22 cellular contexts compared by ENCODE assay signal in genomic region chr18:1020731-1021344, GRCh38.
DNase-seq lines count a peak whose midpoint lies in the region; ATAC-seq, FAIRE-seq and TF ChIP-seq lines count a peak whose summit lies in the region.
"Had no signal": no experiment of that assay in that cellular context is flagged by ENCODE, and none has a peak within 500 bp of the region (broad histone marks: within the 10 kb centered on the region; RNA-seq: fewer than 3 reads in every experiment).

No MANE protein-coding gene starts in this region.

- DNase-seq in D721Med (ENCODE audit: insufficient read length, low spot score) = no peak
- peak; percentile 25 for DNase-seq in NCI-H82 (lab: John Stamatoyannopoulos, UW)
- peak; percentile 43 for DNase-seq in astrocyte of the hippocampus (ENCODE audit: low read depth, low spot score)
- DNase-seq in mesothelial cell of epicardium (ENCODE audit: low spot score in 2 of 2, unreplicated experiment in 2 of 2) = no peak
- no peak for DNase-seq in NCI-H1105 treated with DMSO at 0.1 percent for 48 hours (lab: John Stamatoyannopoulos, UW)
- DNase-seq in psoas muscle = no peak
- DNase-seq in SJCRH30 = no peak
- no peak for DNase-seq in PC-3
- DNase-seq: BE2C; CD4-positive, alpha-beta T cell; CD8-positive, alpha-beta memory T cell; DMS53; DMS79 treated with DMSO at 0.1 percent for 48 hours; GDM1; GM23248; H7; HCEC 1CT had no signal

- no peak for TF ChIP-seq CTCF in D721Med (IDR thresholded peaks at IDR 0.05; ENCODE audit: insufficient read depth, missing control alignments)
- TF ChIP-seq CTCF in mesothelial cell of epicardium (IDR thresholded peaks at IDR 0.05; ENCODE audit: unreplicated experiment) = no peak
- TF ChIP-seq CTCF in psoas muscle (IDR thresholded peaks at IDR 0.05) = no peak
- TF ChIP-seq CTCF in PC-3 (conservative IDR thresholded peaks at IDR 0.05; ENCODE audit: low read depth, low read length) = no peak

- H3K27ac ChIP-seq in psoas muscle = no peak overlapping the region
- no peak overlapping the region for H3K27ac ChIP-seq in SJCRH30
- H3K27ac ChIP-seq in PC-3 (ENCODE audit: low read length) = no peak overlapping the region
- H3K27ac ChIP-seq: BLaER1 treated with 17β-estradiol and CSF1 and Interleukin-3, amounts not matched to agents 10 nM and 100 nM; GM23248 had no signal

- H3K79me2 ChIP-seq in PC-3 (ENCODE audit: low read length) = no peaks in the 10 kb centered on the region

- H3K4me1 Mint-ChIP-seq in mesothelial cell of epicardium = peaks cover 40% of the 10 kb centered on the region
- H3K4me1 Mint-ChIP-seq: CD14-positive monocyte; CD8-positive, alpha-beta memory T cell had no signal

- BruUV-seq in PC-3 (replicated peaks; lab: Mats Ljungman, UMichigan) = no TSS peak

- no peak overlapping the region for H2AFZ ChIP-seq in PC-3 (ENCODE audit: low read length)
- H2AFZ ChIP-seq: GM23248 had no signal

- H3K9me3 ChIP-seq in psoas muscle (no peaks in the 10 kb centered on the region), SJCRH30 (replicated peaks) (no peaks in the 10 kb centered on the region), PC-3 (ENCODE audit: low read length) (no peaks in the 10 kb centered on the region)
- H3K9me3 ChIP-seq: BE2C; BLaER1 treated with 17β-estradiol and CSF1 and Interleukin-3, amounts not matched to agents 10 nM and 100 nM had no signal

- ATAC-seq in psoas muscle (no peak), PC-3 (no peak)
- ATAC-seq: GM12878 had no signal

- POLR2A ChIA-PET in PC-3 (lab: Charles Lee; ENCODE audit: unreplicated experiment) = no interaction called here

- H4K20me1 ChIP-seq in PC-3 (ENCODE audit: low read length) = no peaks in the 10 kb centered on the region
- H4K20me1 ChIP-seq: BLaER1 treated with 17β-estradiol and CSF1 and Interleukin-3, amounts not matched to agents 10 nM and 100 nM had no signal

- H3K4me3 ChIP-seq in psoas muscle (no peak overlapping the region), SJCRH30 (no peak overlapping the region), PC-3 (ENCODE audit: low read length) (no peak overlapping the region)
- H3K4me3 ChIP-seq: BLaER1 treated with 17β-estradiol and CSF1 and Interleukin-3, amounts not matched to agents 10 nM and 100 nM; GM12878; GM23248 had no signal

- H3K4me1 ChIP-seq in psoas muscle (no peaks in the 10 kb centered on the region), SJCRH30 (peaks cover 38% of the 10 kb centered on the region), PC-3 (ENCODE audit: insufficient read depth, low read length) (no peaks in the 10 kb centered on the region)
- H3K4me1 ChIP-seq: BE2C had no signal

- no peak overlapping the region for H3K4me3 Mint-ChIP-seq in mesothelial cell of epicardium
- H3K4me3 Mint-ChIP-seq: CD14-positive monocyte; CD4-positive, alpha-beta T cell; CD8-positive, alpha-beta memory T cell had no signal

- 88 to 90% (median 88%) methylated on average over 2 of the region's 2 CpGs for WGBS in psoas muscle, 3 donors

- peak; percentile 61 for FAIRE-seq in D721Med (lab: Jason Lieb, UNC)
- FAIRE-seq: GM12878, GM19239, H1 had no signal

- CTCF ChIA-PET in PC-3 (lab: Charles Lee) = no interaction called here

- peak overlapping the region; percentile 4 for H3K27ac Mint-ChIP-seq in mesothelial cell of epicardium
- H3K27ac Mint-ChIP-seq: CD14-positive monocyte; CD4-positive, alpha-beta T cell; CD8-positive, alpha-beta memory T cell had no signal

- H3K9ac ChIP-seq in PC-3 (ENCODE audit: low read length) = no peak overlapping the region
- H3K9ac ChIP-seq: BLaER1 treated with 17β-estradiol and CSF1 and Interleukin-3, amounts not matched to agents 10 nM and 100 nM; GM23248 had no signal

- H3K27me3 Mint-ChIP-seq in mesothelial cell of epicardium (ENCODE audit: low read depth) = no peaks in the 10 kb centered on the region
- H3K27me3 Mint-ChIP-seq: CD4-positive, alpha-beta T cell had no signal

- intact Hi-C loops in psoas muscle (cut with DNase I) (no loop called here), PC-3 (cut with micrococcal nuclease) (no loop called here)

- no peaks in the 10 kb centered on the region for H3K27me3 ChIP-seq in psoas muscle (ENCODE audit: insufficient read depth in 3 of 3, low read length in 2 of 3)
- no peaks in the 10 kb centered on the region for H3K27me3 ChIP-seq in SJCRH30
- 0 out of 2 replicates have a peak, but pooled peaks cover 6% of the 10 kb centered on the region for H3K27me3 ChIP-seq in PC-3 (ENCODE audit: low read length)
- H3K27me3 ChIP-seq: BE2C; BLaER1 treated with 17β-estradiol and CSF1 and Interleukin-3, amounts not matched to agents 10 nM and 100 nM had no signal

- H3K4me2 ChIP-seq in PC-3 (ENCODE audit: low read length) = no peak overlapping the region
- H3K4me2 ChIP-seq: BLaER1 treated with 17β-estradiol and CSF1 and Interleukin-3, amounts not matched to agents 10 nM and 100 nM had no signal

- H3K9me3 Mint-ChIP-seq in mesothelial cell of epicardium = no peaks in the 10 kb centered on the region
- H3K9me3 Mint-ChIP-seq: CD14-positive monocyte; CD4-positive, alpha-beta T cell; CD8-positive, alpha-beta memory T cell had no signal

- no peaks in the 10 kb centered on the region for H3F3A ChIP-seq in PC-3 (ENCODE audit: low read length, unreplicated experiment)

- no peaks in the 10 kb centered on the region for H3K36me3 Mint-ChIP-seq in mesothelial cell of epicardium
- H3K36me3 Mint-ChIP-seq: CD14-positive monocyte; CD8-positive, alpha-beta memory T cell had no signal

- H3K36me3 ChIP-seq in psoas muscle (ENCODE audit: insufficient read depth in 1 of 2, low read depth in 1 of 2) = no peaks in the 10 kb centered on the region
- H3K36me3 ChIP-seq in SJCRH30 = no peaks in the 10 kb centered on the region
- H3K36me3 ChIP-seq in PC-3 (ENCODE audit: low read depth, low read length) = no peaks in the 10 kb centered on the region
- H3K36me3 ChIP-seq: BE2C; BLaER1 treated with 17β-estradiol and CSF1 and Interleukin-3, amounts not matched to agents 10 nM and 100 nM had no signal

- no peaks in the 10 kb centered on the region for H3K9me2 ChIP-seq in PC-3 (replicated peaks; ENCODE audit: low read length)

Comparison
In these comparisons a context has a peak if more than half of its experiments do, and no peak if none do; other contexts are left out.
1. DNase-seq: peak in NCI-H82 (single experiment) and astrocyte of the hippocampus (single experiment); none in D721Med (single experiment), mesothelial cell of epicardium (0 of 2), NCI-H1105 treated with DMSO at 0.1 percent for 48 hours (single experiment), psoas muscle (0 of 2), SJCRH30 (0 of 2) and PC-3 (single experiment).